In genomic region chr1:229508823-229509337, GRCh38 we compare ENCODE assay signal across 8 cellular contexts. TPM values are rescaled to one million over a fixed set of nuclear protein-coding genes. Genes with fewer than 3 reads are reported as not detected.
DNase-seq lines count a peak whose midpoint lies in the region; ATAC-seq and TF ChIP-seq lines count a peak whose summit lies in the region.

No MANE protein-coding gene starts in this region.

- peak overlapping the region; percentile 96 for H3K4me3 Mint-ChIP-seq in HFFc6
- peak overlapping the region; percentile 89 for H3K4me3 Mint-ChIP-seq in T-helper 17 cell

- H3K4me3 ChIP-seq in fibroblast of the aortic adventitia (ENCODE audit: low read depth, low read length) = peak overlapping the region; percentile 83
- H3K4me3 ChIP-seq in prostate gland = peak overlapping the region; percentile 85 to 97

- H3K36me3 Mint-ChIP-seq in HFFc6 (ENCODE audit: low read depth) (no peaks in the 10 kb centered on the region; the same call in 1 of the 2 replicates), T-helper 17 cell (ENCODE audit: low read depth) (no peaks in the 10 kb centered on the region)

- no peak for TF ChIP-seq POLR2A in prostate gland (IDR thresholded peaks at IDR 0.05)

- H3K27me3 ChIP-seq in prostate gland (replicated peaks; ENCODE audit: insufficient read depth) = no peaks in the 10 kb centered on the region

- no peak for ATAC-seq in T-helper 17 cell

- H3K27ac Mint-ChIP-seq in HFFc6 (peak overlapping the region; percentile 98), T-helper 17 cell (peak overlapping the region; percentile 97)

- peaks cover 6% of the 10 kb centered on the region for H3K4me1 ChIP-seq in prostate gland (replicated peaks)

- intact Hi-C loops in prostate gland (cut with DNase I) = no loop called here

- H3K4me1 Mint-ChIP-seq in HFFc6 (ENCODE audit: low read depth) (peaks cover 19% of the 10 kb centered on the region), T-helper 17 cell (peaks cover 19% of the 10 kb centered on the region)

- no peaks in the 10 kb centered on the region for H3K9me3 Mint-ChIP-seq in HFFc6

- TF ChIP-seq CTCF in HFFc6 (IDR thresholded peaks at IDR 0.05) (no peak), fibroblast of the aortic adventitia (IDR thresholded peaks at IDR 0.05; ENCODE audit: insufficient read depth, low read length) (no peak), prostate gland (IDR thresholded peaks at IDR 0.05) (no peak)

- H3K36me3 ChIP-seq in prostate gland = no peaks in the 10 kb centered on the region

- H3K9me3 ChIP-seq in T-helper 17 cell (ENCODE audit: control insufficient read depth, low read length, poor library complexity, severe bottlenecking) (no peaks in the 10 kb centered on the region), prostate gland (no peaks in the 10 kb centered on the region)

- DNase-seq in HFFc6 = no peak
- DNase-seq in T-helper 17 cell = no peak
- no peak for DNase-seq in fibroblast of the aortic adventitia (ENCODE audit: low read depth)
- DNase-seq in prostate gland (ENCODE audit: low spot score) = no peak
- DNase-seq in occipital lobe (lab: John Stamatoyannopoulos, UW) = no peak
- DNase-seq in globus pallidus (ENCODE audit: low spot score) = no peak
- DNase-seq in NOMO-1 treated with dmso at 0.1 percent for 144 hours (lab: John Stamatoyannopoulos, UW; ENCODE audit: unreplicated experiment) = no peak
- DNase-seq in HK-2 (ENCODE audit: unreplicated experiment) = no peak

- peak overlapping the region; percentile 88 to 91 for H3K27ac ChIP-seq in prostate gland

- 74% methylated on average over 7 of the region's 7 CpGs for WGBS in prostate gland

- H3K27me3 Mint-ChIP-seq in HFFc6 (ENCODE audit: insufficient read depth) (no peaks in the 10 kb centered on the region; the same call in 1 of the 2 replicates), T-helper 17 cell (peaks cover 4% of the 10 kb centered on the region)

RNA-seq across cellular contexts. Expression of gene NUP133, which starts 0.7 kb away (rescaled TPM):
- total RNA-seq in HFFc6 (2021; fragmentation: NEBNext Ultra II Directional; extraction: Animal tissue kit (Norgen Biotek cat#: 25700)) = 10 to 100 TPM; 34.3 to 42.8 (median 36.0) TPM
- 10 to 100 TPM; 26.0 to 35.9 TPM for total RNA-seq in T-helper 17 cell
- total RNA-seq in fibroblast of the aortic adventitia (ENCODE audit: low replicate concordance) = 25.2 and 46.1 TPM in 2 replicates
- 10 to 100 TPM; 26.3 to 36.4 TPM for total RNA-seq in prostate gland
- total RNA-seq in occipital lobe = 63.9 TPM

RNA-seq across cellular contexts. Expression of gene ABCB10, which starts 49.6 kb away (rescaled TPM):
- 10 to 100 TPM; 16.1 to 21.0 (median 18.4) TPM for total RNA-seq in HFFc6 (2021; fragmentation: NEBNext Ultra II Directional; extraction: Animal tissue kit (Norgen Biotek cat#: 25700))
- total RNA-seq in T-helper 17 cell (10 to 100 TPM; 12.9 to 19.2 TPM), fibroblast of the aortic adventitia (ENCODE audit: low replicate concordance) (13.1 and 16.8 TPM in 2 replicates), prostate gland (10 to 100 TPM; 11.0 to 21.9 TPM), occipital lobe (17.3 TPM)
